In the genomic region with DNA sequence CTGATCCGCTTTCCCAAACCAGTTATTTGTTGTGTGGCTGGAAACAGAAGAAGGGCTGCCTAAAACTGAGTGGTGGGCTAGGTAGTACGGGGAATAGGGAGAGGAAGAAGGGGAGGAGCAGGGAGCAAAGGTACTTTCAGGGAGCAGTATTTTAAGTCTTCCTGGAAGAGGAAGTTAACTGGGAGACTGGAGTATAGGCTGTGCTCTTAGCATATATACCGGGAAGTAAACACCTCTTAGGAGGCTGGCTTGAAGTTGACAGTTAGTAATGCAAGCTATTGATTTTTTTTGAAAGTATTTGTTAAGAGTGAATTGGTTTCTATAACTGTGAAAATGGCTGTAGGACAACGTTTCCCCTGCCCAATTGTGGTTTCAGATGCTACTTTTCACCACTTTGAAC, we compare ENCODE assay signal across 27 cellular contexts.
"Had no signal": no experiment of that assay in that cellular context is flagged by ENCODE, and none has a peak within 500 bp of the region (broad histone marks: within the 10 kb centered on the region; RNA-seq: fewer than 3 reads in every experiment).

No MANE protein-coding gene starts in this region.

- ATAC-seq: activated CD4-positive, alpha-beta T cell treated with anti-CD3 and anti-CD28 coated beads for 36 hours; activated T-cell treated with anti-CD3 and anti-CD28 coated beads, Interleukin-2, amount 50 U/mL, for 4 hours; effector memory CD8-positive, alpha-beta T cell; esophagus mucosa; left lobe of liver; lower lobe of right lung; natural killer cell; psoas muscle; right cardiac atrium; stimulated activated naive CD8-positive, alpha-beta T cell treated with anti-CD3 and anti-CD28 coated beads, Interleukin-15, Interleukin-2, amounts not matched to agents 100 U/mL and 50 U/mL, for 24 hours had no signal

- DNase-seq: activated B cell treated with CpG ODN at 0.5 μM for 24 hours; activated CD4-positive, alpha-beta T cell treated with anti-CD3 and anti-CD28 coated beads for 36 hours; activated CD4-positive, alpha-beta T cell treated with anti-CD3 and anti-CD28 coated beads, Interleukin-2, amount 50 U/mL, for 48 hours; activated CD8-positive, alpha-beta memory T cell treated with anti-CD3 and anti-CD28 coated beads, Interleukin-2, amount 50 U/mL, for 48 hours; activated naive CD4-positive, alpha-beta T cell; activated naive CD8-positive, alpha-beta T cell treated with anti-CD3 and anti-CD28 coated beads for 36 hours; activated T-cell treated with anti-CD3 and anti-CD28 coated beads, Interleukin-2, amount 50 U/mL, for 4 hours; dorsolateral prefrontal cortex; effector memory CD8-positive, alpha-beta T cell; foreskin melanocyte; kidney; lower lobe of right lung; mesendoderm; natural killer cell; ovary; psoas muscle; right cardiac atrium; stimulated activated CD4-positive, alpha-beta T cell treated with anti-CD3 and anti-CD28 coated beads, Interleukin-12 subunit alpha, Interleukin-12 subunit beta, amount 100 ng/mL, for 4 hours; stimulated activated CD4-positive, alpha-beta T cell treated with anti-CD3 and anti-CD28 coated beads, Interleukin-4, amount 100 ng/mL, for 4 hours; stimulated activated naive CD8-positive, alpha-beta T cell treated with anti-CD3 and anti-CD28 coated beads, Interleukin-15, Interleukin-2, amounts not matched to agents 100 U/mL and 50 U/mL, for 24 hours had no signal

- H3K27ac ChIP-seq: dorsolateral prefrontal cortex, lower lobe of right lung, neutrophil, ovary, psoas muscle had no signal

- FAIRE-seq: astrocyte, colon, endothelial cell of umbilical vein, kidney had no signal

- H3K36me3 ChIP-seq: breast epithelium, lower lobe of right lung, neutrophil, ovary had no signal

- H3K4me3 ChIP-seq: breast epithelium, dorsolateral prefrontal cortex, lower lobe of right lung, ovary, psoas muscle had no signal

- H3K27me3 ChIP-seq: breast epithelium, dorsolateral prefrontal cortex, neutrophil, ovary had no signal

- H3K9me3 ChIP-seq: breast epithelium, lower lobe of right lung, neutrophil, ovary, psoas muscle had no signal
